Comparison of ENCODE assay signal across 9 cellular contexts in genomic region chr13:95643814-95644598, GRCh38. TPM values are rescaled to one million over a fixed set of nuclear protein-coding genes. Genes with fewer than 3 reads are reported as not detected.
A peak's percentile ranks its signal among the peaks of the same experiment; 100 is the strongest.
DNase-seq lines count a peak whose midpoint lies in the region; ATAC-seq, FAIRE-seq and TF ChIP-seq lines count a peak whose summit lies in the region.
"Had no signal": no experiment of that assay in that cellular context is flagged by ENCODE, and none has a peak within 500 bp of the region (broad histone marks: within the 10 kb centered on the region; RNA-seq: fewer than 3 reads in every experiment).

No MANE protein-coding gene starts in this region.

- no peak for ATAC-seq in CD8-positive, alpha-beta T cell
- ATAC-seq in GM19468 (IDR thresholded peaks at IDR 0.05; ENCODE audit: extremely low read depth, unreplicated experiment) (peak; percentile 1), HG03097 (IDR thresholded peaks at IDR 0.05; ENCODE audit: low FRiP score, unreplicated experiment) (no peak)
- peak; percentile 41 for ATAC-seq in stimulated activated naive CD8-positive, alpha-beta T cell treated with anti-CD3 and anti-CD28 coated beads, Interleukin-15, Interleukin-2, amounts not matched to agents 100 U/mL and 50 U/mL, for 24 hours

- FAIRE-seq in keratinocyte (lab: Jason Lieb, UNC), result no peak
- FAIRE-seq: K562 had no signal

- no peaks in the 10 kb centered on the region for H3K9me3 ChIP-seq in CD8-positive, alpha-beta T cell (ENCODE audit: low read length)
- H3K9me3 ChIP-seq in keratinocyte (ENCODE audit: control insufficient read depth, low read depth, low read length), result no peaks in the 10 kb centered on the region

- H3K36me3 Mint-ChIP-seq in CD8-positive, alpha-beta T cell, result no peaks in the 10 kb centered on the region
- peaks cover 14% of the 10 kb centered on the region for H3K36me3 Mint-ChIP-seq in MCF 10A (ENCODE audit: insufficient read depth, unreplicated experiment)

- H3K27me3 Mint-ChIP-seq in CD8-positive, alpha-beta T cell (ENCODE audit: low read depth), result peaks cover 39% of the 10 kb centered on the region
- no peaks in the 10 kb centered on the region for H3K27me3 Mint-ChIP-seq in MCF 10A (ENCODE audit: insufficient read depth, unreplicated experiment)

- no TSS peak for BruUV-seq in MCF 10A (replicated peaks; lab: Mats Ljungman, UMichigan)

- H3K4me1 Mint-ChIP-seq in CD8-positive, alpha-beta T cell (ENCODE audit: low read depth), result peaks cover 8% of the 10 kb centered on the region
- peaks cover 5% of the 10 kb centered on the region for H3K4me1 Mint-ChIP-seq in MCF 10A (ENCODE audit: insufficient read depth, unreplicated experiment)

- H3K36me3 ChIP-seq in CD8-positive, alpha-beta T cell (ENCODE audit: insufficient read depth, low read length), result no peaks in the 10 kb centered on the region
- H3K36me3 ChIP-seq in keratinocyte (ENCODE audit: control insufficient read depth in 2 of 2, extremely low read depth in 1 of 2, insufficient read depth in 2 of 2, low read length in 2 of 2), result no peaks in the 10 kb centered on the region

- CTCF ChIA-PET in CD8-positive, alpha-beta T cell (lab: Charles Lee), result interaction anchor here (0.9 kb wide), 1 partner anchor 190 kb away, joined by 3 read pairs; no protein-coding TSS in a partner anchor
- CTCF ChIA-PET in MCF 10A (lab: Yijun Ruan, JAX), result interaction anchor here (0.5 to 4.0 kb wide), 13 partner anchors 9 to 415 kb away, joined by 3 to 16 read pairs (median 6); no protein-coding TSS in a partner anchor

- dilution Hi-C loops in keratinocyte (cut with MboI; ENCODE audit: extremely low pct_ligation_motif_present, low sequenced_read_pairs), result no loop called here

- H3K4me2 ChIP-seq in keratinocyte (ENCODE audit: control insufficient read depth, extremely low read depth, insufficient read depth, low read depth, low read length), result peak overlapping the region; percentile 61

- H3K4me3 Mint-ChIP-seq in CD8-positive, alpha-beta T cell, result peak overlapping the region; percentile 61
- H3K4me3 Mint-ChIP-seq in MCF 10A (ENCODE audit: unreplicated experiment), result peak overlapping the region; percentile 82

- no peaks in the 10 kb centered on the region for H3K9me3 Mint-ChIP-seq in CD8-positive, alpha-beta T cell
- H3K9me3 Mint-ChIP-seq in MCF 10A (ENCODE audit: unreplicated experiment), result no peaks in the 10 kb centered on the region

- H3K9me1 ChIP-seq in keratinocyte (ENCODE audit: control insufficient read depth, extremely low read depth, insufficient read depth, low read length), result no peaks in the 10 kb centered on the region

- no peak overlapping the region for H3K9ac ChIP-seq in keratinocyte (ENCODE audit: control insufficient read depth, extremely low read depth, insufficient read depth, low read length)

- H3K27ac Mint-ChIP-seq in CD8-positive, alpha-beta T cell, result no peak overlapping the region
- H3K27ac Mint-ChIP-seq in MCF 10A (ENCODE audit: low read depth, unreplicated experiment), result no peak overlapping the region

- no peaks in the 10 kb centered on the region for H4K20me1 ChIP-seq in keratinocyte (ENCODE audit: control insufficient read depth, extremely low read depth, insufficient read depth, low read length)

- no peaks in the 10 kb centered on the region for H3K79me2 ChIP-seq in keratinocyte (ENCODE audit: control insufficient read depth, insufficient read depth, low read length)

- POLR2A ChIA-PET in CD8-positive, alpha-beta T cell (lab: Charles Lee), result no interaction called here
- POLR2A ChIA-PET in MCF 10A (lab: Yijun Ruan, JAX), result interaction anchor here (0.6 to 3.4 kb wide), 18 partner anchors 8 to 1812 kb away, joined by 3 to 31 read pairs (median 4); partner anchors contain the start of genes DNAJC3 and RAP2A

- peaks cover 3% of the 10 kb centered on the region for H3K27me3 ChIP-seq in CD8-positive, alpha-beta T cell (ENCODE audit: insufficient read depth, low read length)
- peaks cover 21% of the 10 kb centered on the region for H3K27me3 ChIP-seq in keratinocyte (ENCODE audit: control insufficient read depth, extremely low read depth, insufficient read depth, low read length)

- peak overlapping the region; percentile 51 for H2AFZ ChIP-seq in keratinocyte (ENCODE audit: control insufficient read depth, low read length)

- TF ChIP-seq CTCF in CD8-positive, alpha-beta T cell (IDR thresholded peaks at IDR 0.05), result no peak
- TF ChIP-seq CTCF in MCF 10A (IDR thresholded peaks at IDR 0.05; ENCODE audit: unreplicated experiment) (no peak), keratinocyte (optimal IDR thresholded peaks at IDR 0.05 in 1 of 3, IDR thresholded peaks at IDR 0.05 in 1 of 3, conservative IDR thresholded peaks at IDR 0.05 in 1 of 3; ENCODE audit: extremely low read depth in 1 of 3, insufficient read depth in 2 of 3, low read length in 3 of 3) (no peak)

- no peaks in the 10 kb centered on the region for H3K4me1 ChIP-seq in CD8-positive, alpha-beta T cell (ENCODE audit: insufficient read depth, low read length)
- peaks cover 4% of the 10 kb centered on the region for H3K4me1 ChIP-seq in keratinocyte (ENCODE audit: control insufficient read depth, extremely low read depth, insufficient read depth, low read length)

- H3K4me3 ChIP-seq in CD8-positive, alpha-beta T cell (ENCODE audit: low read depth, low read length), result no peak overlapping the region
- H3K4me3 ChIP-seq in keratinocyte (ENCODE audit: control insufficient read depth in 2 of 3, extremely low read depth in 1 of 3, insufficient read depth in 2 of 3, low read depth in 1 of 3, low read length in 3 of 3), result peak overlapping the region; percentile 34 to 52 (median 51)
- H3K4me3 ChIP-seq: K562 had no signal

- DNase-seq in CD8-positive, alpha-beta T cell, result no peak
- peak; percentile 78 for DNase-seq in NCI-H1092 treated with DMSO at 0.1 percent for 48 hours (lab: John Stamatoyannopoulos, UW)
- peak; percentile 36 for DNase-seq in MCF 10A (ENCODE audit: unreplicated experiment)
- DNase-seq in keratinocyte (ENCODE audit: low read depth, low spot score), result no peak
- peak; percentile 20 for DNase-seq in stimulated activated naive CD8-positive, alpha-beta T cell treated with anti-CD3 and anti-CD28 coated beads, Interleukin-15, Interleukin-2, amounts not matched to agents 100 U/mL and 50 U/mL, for 24 hours
- no peak for DNase-seq in H4 (ENCODE audit: low spot score)

- intact Hi-C loops in CD8-positive, alpha-beta T cell (cut with DNase I, micrococcal nuclease), result no loop called here
- intact Hi-C loops in MCF 10A (cut with micrococcal nuclease), result no loop called here

- H3K27ac ChIP-seq in CD8-positive, alpha-beta T cell (ENCODE audit: low read depth, low read length), result no peak overlapping the region
- H3K27ac ChIP-seq in keratinocyte (ENCODE audit: control insufficient read depth, insufficient read depth, low read length), result no peak overlapping the region

RNA-seq across cellular contexts. Expression of gene DZIP1, which starts 0.5 kb away (rescaled TPM):
- total RNA-seq in CD8-positive, alpha-beta T cell, result not detected
- total RNA-seq in MCF 10A (2022), result 16.4 and 22.1 TPM in 2 replicates
- 0.88 to 1.4 TPM (median 1.3 TPM) in 3 replicates for polyA plus RNA-seq in keratinocyte
- 0.74 TPM for polyA plus RNA-seq in keratinocyte (2011; ENCODE audit: low read depth)
- polyA plus RNA-seq in keratinocyte (2011; cell fraction: cytosol; rRNA removed), result 0.97 and 1.7 TPM in 2 replicates
- 1.8 TPM in 2 replicates for polyA plus RNA-seq in keratinocyte (2011; cell fraction: nucleus; rRNA removed)
- polyA plus RNA-seq in keratinocyte (2012; ENCODE audit: low replicate concordance), result 0.32 and 1.4 TPM in 2 replicates
- 0.46 to 1.2 TPM (median 1.0 TPM) in 3 replicates for polyA minus RNA-seq in keratinocyte
- polyA minus RNA-seq in keratinocyte (2011; cell fraction: cytosol; rRNA and poly(A)+ RNA removed), result 2.5 TPM
- 1.6 and 2.1 TPM in 2 replicates for polyA minus RNA-seq in keratinocyte (2011; cell fraction: nucleus; rRNA and poly(A)+ RNA removed)
- total RNA-seq in H4 (2014; rRNA removed; shearing (Covaris generic)), result 14.6 and 36.4 TPM in 2 replicates
- polyA plus RNA-seq: K562 had no signal

RNA-seq across cellular contexts. Expression of gene DNAJC3, which starts 32.9 kb away (rescaled TPM):
- total RNA-seq in CD8-positive, alpha-beta T cell, result 10 to 100 TPM; 26.2 to 28.5 TPM
- total RNA-seq in MCF 10A (2022), result 113 and 132 TPM in 2 replicates
- 11.5 to 26.4 TPM (median 23.8 TPM) in 3 replicates for polyA plus RNA-seq in keratinocyte
- polyA plus RNA-seq in keratinocyte (2011; ENCODE audit: low read depth), result 24.2 TPM
- 6.4 and 12.8 TPM in 2 replicates for polyA plus RNA-seq in keratinocyte (2011; cell fraction: cytosol; rRNA removed)
- polyA plus RNA-seq in keratinocyte (2011; cell fraction: nucleus; rRNA removed), result 19.9 and 26.5 TPM in 2 replicates
- polyA plus RNA-seq in keratinocyte (2012; ENCODE audit: low replicate concordance), result 17.0 and 29.2 TPM in 2 replicates
- 12.7 to 40.5 TPM (median 21.2 TPM) in 3 replicates for polyA minus RNA-seq in keratinocyte
- polyA minus RNA-seq in keratinocyte (2011; cell fraction: cytosol; rRNA and poly(A)+ RNA removed), result 15.7 TPM
- polyA minus RNA-seq in keratinocyte (2011; cell fraction: nucleus; rRNA and poly(A)+ RNA removed), result 27.2 and 46.9 TPM in 2 replicates
- total RNA-seq in H4 (2014; rRNA removed; shearing (Covaris generic)), result 22.4 and 29.1 TPM in 2 replicates

Comparison
In these comparisons a context has a peak if more than half of its experiments do, and no peak if none do; other contexts are left out.
1. ATAC-seq: peak in GM19468 (single experiment) and stimulated activated naive CD8-positive, alpha-beta T cell treated with anti-CD3 and anti-CD28 coated beads, Interleukin-15, Interleukin-2, amounts not matched to agents 100 U/mL and 50 U/mL, for 24 hours (single experiment); none in CD8-positive, alpha-beta T cell (single experiment) and HG03097 (single experiment).
2. DNase-seq: peak in NCI-H1092 treated with DMSO at 0.1 percent for 48 hours (single experiment), MCF 10A (single experiment) and stimulated activated naive CD8-positive, alpha-beta T cell treated with anti-CD3 and anti-CD28 coated beads, Interleukin-15, Interleukin-2, amounts not matched to agents 100 U/mL and 50 U/mL, for 24 hours (single experiment); none in CD8-positive, alpha-beta T cell (0 of 7), keratinocyte (single experiment) and H4 (single experiment).
3. RNA of gene DZIP1, which starts 0.5 kb away (total RNA-seq): 16.4 to 22.1 TPM in MCF 10A and 14.6 to 36.4 TPM in H4; not detected in CD8-positive, alpha-beta T cell; every median in the first group is over 10 times any median in the second.